Comparison of ENCODE assay signal across 19 cellular contexts in genomic region chr11:42043312-42043711, GRCh38.
A peak's percentile ranks its signal among the peaks of the same experiment; 100 is the strongest.
DNase-seq lines count a peak whose midpoint lies in the region; ATAC-seq, FAIRE-seq and TF ChIP-seq lines count a peak whose summit lies in the region.
"Had no signal": no experiment of that assay in that cellular context is flagged by ENCODE, and none has a peak within 500 bp of the region (broad histone marks: within the 10 kb centered on the region; RNA-seq: fewer than 3 reads in every experiment).

No MANE protein-coding gene starts in this region.

- no peaks in the 10 kb centered on the region for H4K20me1 ChIP-seq in astrocyte (ENCODE audit: insufficient read depth, low read length)

- no peak overlapping the region for H3K14ac ChIP-seq in mesenchymal stem cell (ENCODE audit: low read length in 2 of 2)

- peak overlapping the region; percentile 51 for H3K4me2 ChIP-seq in astrocyte (ENCODE audit: low read length)
- no peak overlapping the region for H3K4me2 ChIP-seq in mesenchymal stem cell (ENCODE audit: low read length, poor library complexity, severe bottlenecking)
- H3K4me2 ChIP-seq: PC-9 had no signal

- H4K8ac ChIP-seq in mesenchymal stem cell (ENCODE audit: low read length) = no peak overlapping the region

- H3K23ac ChIP-seq in mesenchymal stem cell (ENCODE audit: low read length in 2 of 2) = no peak overlapping the region

- no peak overlapping the region for H3K4ac ChIP-seq in mesenchymal stem cell (ENCODE audit: low read depth in 1 of 2, low read length in 2 of 2)

- H3K79me1 ChIP-seq in mesenchymal stem cell (replicated peaks; ENCODE audit: low read length, poor library complexity, severe bottlenecking) = no peaks in the 10 kb centered on the region

- H3K9me3 Mint-ChIP-seq in astrocyte (ENCODE audit: unreplicated experiment) = no peaks in the 10 kb centered on the region

- no peak overlapping the region for H2BK12ac ChIP-seq in mesenchymal stem cell (ENCODE audit: low read length in 2 of 2)

- H2BK15ac ChIP-seq in mesenchymal stem cell (ENCODE audit: low read depth, poor library complexity, severe bottlenecking) = no peak overlapping the region

- H3K4me1 ChIP-seq in astrocyte (ENCODE audit: insufficient read depth, low read length) = peaks cover 7% of the 10 kb centered on the region
- no peaks in the 10 kb centered on the region for H3K4me1 ChIP-seq in mesenchymal stem cell (ENCODE audit: control insufficient read depth, insufficient read depth, low read depth, low read length)

- H2BK120ac ChIP-seq in mesenchymal stem cell (ENCODE audit: low read depth, low read length) = no peak overlapping the region

- peaks cover 10% of the 10 kb centered on the region for H3K4me1 Mint-ChIP-seq in astrocyte (ENCODE audit: low read depth, unreplicated experiment)
- H3K4me1 Mint-ChIP-seq: CD14-positive monocyte had no signal

- H3K36me3 ChIP-seq in astrocyte (ENCODE audit: insufficient read depth, low read length) (no peaks in the 10 kb centered on the region), mesenchymal stem cell (ENCODE audit: control insufficient read depth in 1 of 2, insufficient read depth in 2 of 2, low read depth in 1 of 2, low read length in 2 of 2) (no peaks in the 10 kb centered on the region)

- H3K27me3 Mint-ChIP-seq in astrocyte (ENCODE audit: low read depth, unreplicated experiment) = no peaks in the 10 kb centered on the region

- H3K9ac ChIP-seq in astrocyte (ENCODE audit: low read length) (no peak overlapping the region), mesenchymal stem cell (ENCODE audit: low read length) (peak overlapping the region; percentile 45)

- no peak for FAIRE-seq in astrocyte (lab: Jason Lieb, UNC)
- FAIRE-seq: GM19239, H1 had no signal

- intact Hi-C loops in left cardiac atrium (cut with DNase I) = no loop called here

- H3K4me3 ChIP-seq in astrocyte (ENCODE audit: insufficient read depth, low read depth, low read length) (no peak overlapping the region), mesenchymal stem cell (ENCODE audit: insufficient read depth in 1 of 2, low read depth in 1 of 2, low read length in 2 of 2) (no peak overlapping the region)
- H3K4me3 ChIP-seq: PC-9 had no signal

- DNase-seq in GM03348 (ENCODE audit: low spot score) (peak; percentile 56), astrocyte (ENCODE audit: low read depth) (peak; percentile 67), epithelial cell of prostate (ENCODE audit: low read depth, low spot score) (peak; percentile 6), mesenchymal stem cell (no peak), left cardiac atrium (no peak), NCI-H2196 (lab: John Stamatoyannopoulos, UW; ENCODE audit: unreplicated experiment) (no peak)
- no peak for DNase-seq in stimulated activated naive CD4-positive, alpha-beta T cell (lab: John Stamatoyannopoulos, UW)
- DNase-seq in activated CD4-positive, alpha-beta T cell treated with anti-CD3 and anti-CD28 coated beads, Interleukin-2, amount 50 U/mL, for 1 hour = no peak
- DNase-seq: AML-193, IMR-90, Kasumi-1, NCI-H1417 treated with DMSO at 0.1 percent for 48 hours, NCI-H2081, NCI-H510A, NCI-H774, PC-9 had no signal

- no peaks in the 10 kb centered on the region for H3K36me3 Mint-ChIP-seq in astrocyte (ENCODE audit: low read depth, unreplicated experiment)
- H3K36me3 Mint-ChIP-seq: CD14-positive monocyte had no signal

- no peaks in the 10 kb centered on the region for H3K9me3 ChIP-seq in astrocyte (ENCODE audit: insufficient read depth, low read depth, low read length)
- no peaks in the 10 kb centered on the region for H3K9me3 ChIP-seq in mesenchymal stem cell (ENCODE audit: control insufficient read depth, low read length)

- H2AFZ ChIP-seq in astrocyte (ENCODE audit: low read depth, low read length) (peak overlapping the region; percentile 6), mesenchymal stem cell (ENCODE audit: low read depth, low read length) (no peak overlapping the region)
- H2AFZ ChIP-seq: PC-9 had no signal

- H3K27me3 ChIP-seq in astrocyte (ENCODE audit: insufficient read depth, low read length) = no peaks in the 10 kb centered on the region
- no peaks in the 10 kb centered on the region for H3K27me3 ChIP-seq in mesenchymal stem cell (ENCODE audit: control insufficient read depth in 1 of 2, insufficient read depth in 1 of 2, low read length in 2 of 2)

- H3K4me3 Mint-ChIP-seq in astrocyte (ENCODE audit: unreplicated experiment) = no peak overlapping the region
- H3K4me3 Mint-ChIP-seq: CD14-positive monocyte had no signal

- no peaks in the 10 kb centered on the region for H3K79me2 ChIP-seq in astrocyte (ENCODE audit: insufficient read depth, low read length)

- no peak overlapping the region for H3K18ac ChIP-seq in mesenchymal stem cell (ENCODE audit: low read depth in 1 of 2, low read length in 2 of 2)

- no peak overlapping the region for H2AK5ac ChIP-seq in mesenchymal stem cell (ENCODE audit: low read length, severe bottlenecking)

- no peak for ATAC-seq in left cardiac atrium

- H3K27ac ChIP-seq in astrocyte (ENCODE audit: low read depth, low read length) (peak overlapping the region; percentile 49), epithelial cell of prostate (no peak overlapping the region), mesenchymal stem cell (ENCODE audit: low read length, poor library complexity, severe bottlenecking) (no peak overlapping the region)
- H3K27ac ChIP-seq: PC-9 had no signal

- no peak overlapping the region for H2BK5ac ChIP-seq in mesenchymal stem cell (ENCODE audit: low read depth, low read length, poor library complexity, severe bottlenecking)

- TF ChIP-seq CTCF in astrocyte (IDR thresholded peaks at IDR 0.05; ENCODE audit: insufficient read depth, low read depth, low read length) = no peak

- H3K27ac Mint-ChIP-seq in astrocyte (ENCODE audit: unreplicated experiment) = peak overlapping the region; percentile 82
- H3K27ac Mint-ChIP-seq: CD14-positive monocyte had no signal

- H4K91ac ChIP-seq in mesenchymal stem cell (ENCODE audit: low read length) = no peak overlapping the region

Comparison
In these comparisons a context has a peak if more than half of its experiments do, and no peak if none do; other contexts are left out.
1. DNase-seq: peak in GM03348 (single experiment), astrocyte (single experiment) and epithelial cell of prostate (single experiment); none in mesenchymal stem cell (single experiment), stimulated activated naive CD4-positive, alpha-beta T cell (0 of 6), left cardiac atrium (single experiment), NCI-H2196 (single experiment) and activated CD4-positive, alpha-beta T cell treated with anti-CD3 and anti-CD28 coated beads, Interleukin-2, amount 50 U/mL, for 1 hour (single experiment).